Comparison of ENCODE assay signal across 19 cellular contexts in genomic region chr6:109678240-109678639, GRCh38. TPM values are rescaled to one million over a fixed set of nuclear protein-coding genes. Genes with fewer than 3 reads are reported as not detected.
DNase-seq lines count a peak whose midpoint lies in the region; FAIRE-seq and TF ChIP-seq lines count a peak whose summit lies in the region.
"Had no signal": no experiment of that assay in that cellular context is flagged by ENCODE, and none has a peak within 500 bp of the region (broad histone marks: within the 10 kb centered on the region; RNA-seq: fewer than 3 reads in every experiment).

No MANE protein-coding gene starts in this region.

- no peaks in the 10 kb centered on the region for H3K27me3 ChIP-seq in H9 (ENCODE audit: insufficient read depth, low read length)
- H3K27me3 ChIP-seq in H1 (replicated peaks in 1 of 4; ENCODE audit: control insufficient read depth in 3 of 4, extremely low read depth in 1 of 4, insufficient read depth in 3 of 4, low read length in 3 of 4), result no peaks in the 10 kb centered on the region
- H3K27me3 ChIP-seq: BE2C had no signal

- POLR2A ChIA-PET in H1 (lab: Charles Lee; ENCODE audit: partially characterized antibody), result interaction anchor here (1.7 kb wide), 1 partner anchor 12 kb away, joined by 15 read pairs; the partner anchor contains the start of genes AK9 and FIG4

- H3K4ac ChIP-seq in H9 (ENCODE audit: low read depth, low read length), result no peak overlapping the region
- no peak overlapping the region for H3K4ac ChIP-seq in H1 (replicated peaks; ENCODE audit: insufficient read length, low read depth, low read length)

- DNase-seq in DMS79 treated with DMSO at 0.1 percent for 48 hours (lab: John Stamatoyannopoulos, UW) (peak; percentile 66), DMS79 (lab: John Stamatoyannopoulos, UW) (no peak), H9 (no peak), H1 (ENCODE audit: low read depth in 1 of 2, low spot score in 2 of 2) (no peak), neural crest cell (ENCODE audit: low read depth, low spot score) (no peak), occipital lobe (lab: John Stamatoyannopoulos, UW) (no peak), SHP77 (lab: John Stamatoyannopoulos, UW) (no peak)
- no peak for DNase-seq in central memory CD4-positive, alpha-beta T cell
- DNase-seq: BE2C; CD4-positive, alpha-beta T cell; KG1; NCI-H2107; NCI-H446; RPMI8226; SW 1271 had no signal

- H2AFZ ChIP-seq in H9 (ENCODE audit: low read length) (no peak overlapping the region), H1 (ENCODE audit: low read length) (no peak overlapping the region)

- CTCF ChIA-PET in H1 (lab: Charles Lee; ENCODE audit: partially characterized antibody), result interaction anchor here (0.7 to 1.4 kb wide), 3 partner anchors 8 to 361 kb away, joined by 3 to 4 read pairs (median 4); no protein-coding TSS in a partner anchor

- no peak for FAIRE-seq in H1 (lab: Jason Lieb, UNC)
- FAIRE-seq: G401.6, HTR-8/SVneo had no signal

- WGBS in H9 (ENCODE audit: extremely low coverage, insufficient read length, low lambda C conversion rate), result no CpG with 5 or more reads among the region's 4 CpGs
- 82% methylated on average over 4 of the region's 4 CpGs; no CpG with 5 or more reads in 1 of the 2 experiments for WGBS in H1 (ENCODE audit: extremely low coverage in 1 of 2, insufficient coverage in 1 of 2, insufficient read length in 1 of 2, insufficient replicate concordance in 2 of 2, low coverage in 1 of 2, low lambda C conversion rate in 2 of 2, missing lambda C conversion rate in 1 of 2), 2 experiments

- no peak overlapping the region for H2AK5ac ChIP-seq in H9 (ENCODE audit: insufficient read length, low read length)
- H2AK5ac ChIP-seq in H1 (ENCODE audit: low read depth, low read length), result no peak overlapping the region

- H3K9me3 ChIP-seq in H9 (ENCODE audit: control insufficient read depth, low read depth, low read length), result no peaks in the 10 kb centered on the region
- H3K9me3 ChIP-seq in H1 (ENCODE audit: insufficient read depth in 2 of 2, low read depth in 1 of 2, low read length in 1 of 2), result no peaks in the 10 kb centered on the region
- H3K9me3 ChIP-seq: BE2C had no signal

- no peak for TF ChIP-seq RAD21 in H1 (IDR thresholded peaks at IDR 0.05 in 1 of 2, conservative IDR thresholded peaks at IDR 0.05 in 1 of 2; ENCODE audit: low read depth in 2 of 2, low read length in 2 of 2)

- H2BK20ac ChIP-seq in H9 (ENCODE audit: low read depth, low read length, poor library complexity, severe bottlenecking) (no peak overlapping the region), H1 (ENCODE audit: low read length) (no peak overlapping the region)

- TF ChIP-seq CTCF in H9 (conservative IDR thresholded peaks at IDR 0.05) (no peak), H1 (IDR thresholded peaks at IDR 0.05; ENCODE audit: control extremely low read depth in 1 of 3, insufficient read depth in 1 of 3, low read depth in 1 of 3, low read length in 3 of 3) (no peak), neural crest cell (conservative IDR thresholded peaks at IDR 0.05) (no peak)

- H3K23me2 ChIP-seq in H9 (ENCODE audit: insufficient read length, low read depth, low read length, poor library complexity, severe bottlenecking) (no peaks in the 10 kb centered on the region), H1 (ENCODE audit: low read depth, low read length) (no peaks in the 10 kb centered on the region)

- H2BK15ac ChIP-seq in H9 (ENCODE audit: low read depth, low read length), result no peak overlapping the region
- H2BK15ac ChIP-seq in H1 (ENCODE audit: low read length), result no peak overlapping the region

- TF ChIP-seq POLR2A in H1 (IDR thresholded peaks at IDR 0.05; ENCODE audit: control extremely low read depth in 1 of 2, low read depth in 2 of 2, low read length in 2 of 2), result no peak

- H3K27me3 Mint-ChIP-seq in H9 (ENCODE audit: low read depth) (peaks cover 6% of the 10 kb centered on the region), neural crest cell (ENCODE audit: low read depth) (peaks cover 4% of the 10 kb centered on the region)
- H3K27me3 Mint-ChIP-seq: CD4-positive, alpha-beta T cell had no signal

- H3K56ac ChIP-seq in H9 (ENCODE audit: insufficient read length, low read depth, low read length) (no peak overlapping the region), H1 (replicated peaks; ENCODE audit: insufficient read length, low read depth, low read length) (no peak overlapping the region)

- H3K23ac ChIP-seq in H9 (ENCODE audit: insufficient read length, low read depth, low read length), result no peak overlapping the region
- H3K23ac ChIP-seq in H1 (ENCODE audit: insufficient read length), result no peak overlapping the region

- no peak overlapping the region for H3K9ac ChIP-seq in H9 (ENCODE audit: extremely low read depth, insufficient read length, low read length)
- no peak overlapping the region for H3K9ac ChIP-seq in H1 (replicated peaks in 1 of 4; ENCODE audit: extremely low read depth in 1 of 4, low read depth in 3 of 4, low read length in 3 of 4)

- no peak overlapping the region for H3K4me3 ChIP-seq in H1 (ENCODE audit: extremely low read depth in 1 of 4, insufficient read depth in 2 of 4, low read depth in 3 of 4, low read length in 4 of 4)

- H3K4me1 ChIP-seq in H9 (ENCODE audit: insufficient read depth, low read length) (no peaks in the 10 kb centered on the region), H1 (replicated peaks in 1 of 4; ENCODE audit: control insufficient read depth in 3 of 4, insufficient read depth in 4 of 4, low read length in 3 of 4) (no peaks in the 10 kb centered on the region; a peak in 1 of 7 replicates)
- H3K4me1 ChIP-seq: BE2C had no signal

- no peaks in the 10 kb centered on the region for H3K36me3 ChIP-seq in H1 (ENCODE audit: control insufficient read depth in 2 of 4, insufficient read depth in 4 of 4, low read length in 3 of 4)
- H3K36me3 ChIP-seq: BE2C had no signal

- no peak overlapping the region for H3K18ac ChIP-seq in H9 (ENCODE audit: insufficient read length, low read depth, low read length)
- H3K18ac ChIP-seq in H1 (ENCODE audit: extremely low read depth, low read length), result no peak overlapping the region

- H4K91ac ChIP-seq in H9 (ENCODE audit: insufficient read length, low read depth, low read length) (no peak overlapping the region), H1 (replicated peaks; ENCODE audit: insufficient read length, low read length) (no peak overlapping the region)

- H2BK12ac ChIP-seq in H9 (ENCODE audit: insufficient read length, low read depth, low read length) (no peak overlapping the region), H1 (ENCODE audit: low read depth, low read length) (no peak overlapping the region)

- H3K36me3 Mint-ChIP-seq in H9 (ENCODE audit: insufficient read depth in 1 of 3, low read depth in 3 of 3) (peaks cover 9 to 31% (median 22%) of the 10 kb centered on the region in 3 experiments), neural crest cell (ENCODE audit: low read depth) (peaks cover 5% of the 10 kb centered on the region)

- H3K4me2 ChIP-seq in H9 (ENCODE audit: insufficient read depth, insufficient read length, low read length) (peak overlapping the region; percentile 54), H1 (ENCODE audit: insufficient read depth in 1 of 2, low read depth in 2 of 2, low read length in 2 of 2) (peak overlapping the region in 1 of 2 experiments; percentile 69; a peak in 2 of 4 replicates)

- no peaks in the 10 kb centered on the region for H3K79me1 ChIP-seq in H9 (ENCODE audit: insufficient read depth, low read depth, low read length, poor library complexity, severe bottlenecking)
- no peaks in the 10 kb centered on the region for H3K79me1 ChIP-seq in H1 (ENCODE audit: low read depth, low read length)

- H3K9me3 Mint-ChIP-seq in H9 (peaks cover 30 to 35% of the 10 kb centered on the region in 2 experiments), neural crest cell (peaks cover 2% of the 10 kb centered on the region)
- H3K9me3 Mint-ChIP-seq: CD4-positive, alpha-beta T cell had no signal

- H3K14ac ChIP-seq in H9 (ENCODE audit: insufficient read depth, low read length) (no peak overlapping the region), H1 (ENCODE audit: insufficient read length) (no peak overlapping the region)

- H3K27ac Mint-ChIP-seq in H9 (0 out of 7 replicates have a peak overlapping the region, but pooled peaks of 1 of the 3 experiments have one; percentile 17), neural crest cell (ENCODE audit: unreplicated experiment) (no peak overlapping the region)
- H3K27ac Mint-ChIP-seq: CD4-positive, alpha-beta T cell had no signal

- H3T11ph ChIP-seq in H9 (ENCODE audit: low read length), result no peak overlapping the region

- H2BK120ac ChIP-seq in H9 (ENCODE audit: low read depth, low read length, poor library complexity, severe bottlenecking), result no peak overlapping the region
- no peak overlapping the region for H2BK120ac ChIP-seq in H1 (replicated peaks; ENCODE audit: low read depth, low read length)

- H3K79me2 ChIP-seq in H9 (ENCODE audit: insufficient read depth, low read length) (no peaks in the 10 kb centered on the region), H1 (ENCODE audit: control insufficient read depth in 1 of 2, insufficient read depth in 2 of 2, low read length in 2 of 2) (no peaks in the 10 kb centered on the region)

- H4K8ac ChIP-seq in H9 (replicated peaks; ENCODE audit: insufficient read length, low read depth, low read length) (no peak overlapping the region), H1 (ENCODE audit: extremely low read depth, insufficient read depth, low read length) (no peak overlapping the region)

- H3K27ac ChIP-seq in H9 (ENCODE audit: insufficient read length, low read depth, low read length), result no peak overlapping the region
- H3K27ac ChIP-seq in H1 (ENCODE audit: low read depth, low read length), result no peak overlapping the region
- H3K27ac ChIP-seq: 22Rv1, HL-60 had no signal

- H3K4me3 Mint-ChIP-seq in H9, result no peak overlapping the region
- H3K4me3 Mint-ChIP-seq in neural crest cell, result peak overlapping the region; percentile 11
- H3K4me3 Mint-ChIP-seq: CD4-positive, alpha-beta T cell had no signal

- TF ChIP-seq EP300 in H1 (IDR thresholded peaks at IDR 0.05; ENCODE audit: borderline replicate concordance in 1 of 2, low read depth in 2 of 2, low read length in 2 of 2), result no peak

- peaks cover 13 to 19% of the 10 kb centered on the region in 2 experiments for H3K4me1 Mint-ChIP-seq in H9
- H3K4me1 Mint-ChIP-seq in neural crest cell, result peaks cover 5% of the 10 kb centered on the region

- H2BK5ac ChIP-seq in H9 (ENCODE audit: insufficient read length, low read length), result no peak overlapping the region
- H2BK5ac ChIP-seq in H1 (ENCODE audit: low read depth, low read length), result peak overlapping the region; percentile 52; the same call in 1 of the 2 replicates

- H4K5ac ChIP-seq in H9 (ENCODE audit: insufficient read length, low read depth, low read length) (no peak overlapping the region), H1 (ENCODE audit: insufficient read length, low read depth, low read length) (no peak overlapping the region)

- H4K20me1 ChIP-seq in H9 (ENCODE audit: control insufficient read depth, insufficient read depth, insufficient read length) (no peaks in the 10 kb centered on the region), H1 (replicated peaks in 1 of 2; ENCODE audit: control insufficient read depth in 1 of 2, insufficient read depth in 2 of 2, low read length in 2 of 2) (no peaks in the 10 kb centered on the region)

RNA-seq across cellular contexts. Expression of gene AK9, which starts 12.8 kb away (rescaled TPM):
- 2.3 and 3.0 TPM in 2 replicates for total RNA-seq in H9 (2021)
- total RNA-seq in H1 (2021; fragmentation: NEBNext Ultra II Directional; extraction: Animal tissue kit (Norgen Biotek cat#: 25700)), result 1.8 and 2.7 TPM in 2 replicates
- 1.0 and 2.2 TPM in 2 replicates for polyA plus RNA-seq in H1 (2011; rRNA removed)
- polyA plus RNA-seq in H1 (2011; cell fraction: cytosol; rRNA removed), result 2.1 TPM
- polyA plus RNA-seq in H1 (2011; cell fraction: nucleus; rRNA removed), result 0.94 TPM
- polyA plus RNA-seq in H1 (2012, experiment 1 of 2), result 1.4 to 4.2 TPM (median 2.3 TPM) in 4 replicates
- 0.20 TPM for polyA plus RNA-seq in H1 (2012, experiment 2 of 2)
- polyA plus RNA-seq in H1 (2013, experiment 1 of 2), result 3.2 TPM
- polyA plus RNA-seq in H1 (2013, experiment 2 of 2), result 3.4 TPM
- 0.79 and 1.3 TPM in 2 replicates for polyA minus RNA-seq in H1 (2011; rRNA and poly(A)+ RNA removed)
- polyA minus RNA-seq in H1 (2011; cell fraction: cytosol; rRNA and poly(A)+ RNA removed), result 1.3 TPM
- 3.1 TPM for polyA minus RNA-seq in H1 (2011; cell fraction: nucleus; rRNA and poly(A)+ RNA removed)
- 4.8 and 6.0 TPM in 2 replicates for total RNA-seq in neural crest cell
- 62.2 TPM for total RNA-seq in occipital lobe

RNA-seq across cellular contexts. Expression of gene FIG4, which starts 12.9 kb away (rescaled TPM):
- total RNA-seq in H9 (2021), result 23.1 and 23.5 TPM in 2 replicates
- 21.3 and 21.9 TPM in 2 replicates for total RNA-seq in H1 (2021; fragmentation: NEBNext Ultra II Directional; extraction: Animal tissue kit (Norgen Biotek cat#: 25700))
- 7.7 and 11.8 TPM in 2 replicates for polyA plus RNA-seq in H1 (2011; rRNA removed)
- 16.6 TPM for polyA plus RNA-seq in H1 (2011; cell fraction: cytosol; rRNA removed)
- 8.2 TPM for polyA plus RNA-seq in H1 (2011; cell fraction: nucleus; rRNA removed)
- polyA plus RNA-seq in H1 (2012, experiment 1 of 2), result 17.4 to 23.1 TPM (median 18.4 TPM) in 4 replicates
- polyA plus RNA-seq in H1 (2012, experiment 2 of 2), result 1.8 TPM
- 13.2 TPM for polyA plus RNA-seq in H1 (2013, experiment 1 of 2)
- polyA plus RNA-seq in H1 (2013, experiment 2 of 2), result 10.8 TPM
- 20.0 and 33.3 TPM in 2 replicates for polyA minus RNA-seq in H1 (2011; rRNA and poly(A)+ RNA removed)
- 15.3 TPM for polyA minus RNA-seq in H1 (2011; cell fraction: cytosol; rRNA and poly(A)+ RNA removed)
- polyA minus RNA-seq in H1 (2011; cell fraction: nucleus; rRNA and poly(A)+ RNA removed), result 27.3 TPM
- 12.7 and 14.7 TPM in 2 replicates for total RNA-seq in neural crest cell
- 42.9 TPM for total RNA-seq in occipital lobe
